ENCODE assay signal across 20 cellular contexts in genomic region chr9:136234597-136234996, GRCh38. TPM values are rescaled to one million over a fixed set of nuclear protein-coding genes. Genes with fewer than 3 reads are reported as not detected.
A peak's percentile ranks its signal among the peaks of the same experiment; 100 is the strongest.
DNase-seq lines count a peak whose midpoint lies in the region; ATAC-seq and TF ChIP-seq lines count a peak whose summit lies in the region.
"Had no signal": no experiment of that assay in that cellular context is flagged by ENCODE, and none has a peak within 500 bp of the region (broad histone marks: within the 10 kb centered on the region; RNA-seq: fewer than 3 reads in every experiment).

No MANE protein-coding gene starts in this region.

- H3K27ac Mint-ChIP-seq in activated CD8-positive, alpha-beta T cell treated with anti-CD3 and anti-CD28 coated beads, Interleukin-2, amount 10 ng/mL, durations not matched to agents 7 days and 5 days, result peak overlapping the region; percentile 43
- no peak overlapping the region for H3K27ac Mint-ChIP-seq in activated CD8-positive, alpha-beta T cell treated with anti-CD3 and anti-CD28 coated beads for 36 hours
- H3K27ac Mint-ChIP-seq in IgD-negative memory B cell (peak overlapping the region in 2 of 3 donors; percentile 51 to 80), naive B cell (peak overlapping the region in 4 of 6 donors; percentile 58 to 90 (median 87))
- H3K27ac Mint-ChIP-seq: CD8-positive, alpha-beta T cell; HFFc6 had no signal

- intact Hi-C loops in activated CD8-positive, alpha-beta T cell treated with anti-CD3 and anti-CD28 coated beads for 36 hours (cut with micrococcal nuclease), result no loop called here
- intact Hi-C loops in adrenal gland (cut with DNase I), result no loop called here

- POLR2A ChIA-PET in activated CD8-positive, alpha-beta T cell treated with anti-CD3 and anti-CD28 coated beads, Interleukin-2, amount 10 ng/mL, durations not matched to agents 7 days and 5 days (lab: Charles Lee), result no interaction called here
- POLR2A ChIA-PET in activated CD8-positive, alpha-beta T cell treated with anti-CD3 and anti-CD28 coated beads for 36 hours (lab: Charles Lee), result interaction anchor here (0.8 kb wide), 1 partner anchor 117 kb away, joined by 3 read pairs; no protein-coding TSS in a partner anchor

- peaks cover 97% of the 10 kb centered on the region for H4K20me1 ChIP-seq in BLaER1

- no peak for DNase-seq in activated CD8-positive, alpha-beta T cell treated with anti-CD3 and anti-CD28 coated beads, Interleukin-2, amount 10 ng/mL, durations not matched to agents 7 days and 5 days
- no peak for DNase-seq in activated CD8-positive, alpha-beta T cell treated with anti-CD3 and anti-CD28 coated beads for 36 hours
- no peak for DNase-seq in naive B cell
- DNase-seq in foreskin melanocyte, result no peak
- DNase-seq in adrenal gland, result no peak
- DNase-seq: CD8-positive, alpha-beta T cell; DND-41; GDM1; HFFc6; Karpas-422; NCI-H1105 treated with DMSO at 0.1 percent for 48 hours; NCI-H187; NCI-H446; NCI-H748 treated with DMSO at 0.1 percent for 48 hours; SHP77 had no signal

- H3K9ac ChIP-seq in BLaER1, result no peak overlapping the region

- H3K27me3 Mint-ChIP-seq in activated CD8-positive, alpha-beta T cell treated with anti-CD3 and anti-CD28 coated beads, Interleukin-2, amount 10 ng/mL, durations not matched to agents 7 days and 5 days (ENCODE audit: low read depth), result no peaks in the 10 kb centered on the region
- H3K27me3 Mint-ChIP-seq in activated CD8-positive, alpha-beta T cell treated with anti-CD3 and anti-CD28 coated beads for 36 hours, result no peaks in the 10 kb centered on the region
- H3K27me3 Mint-ChIP-seq in IgD-negative memory B cell, result peaks cover 3% of the 10 kb centered on the region
- H3K27me3 Mint-ChIP-seq in naive B cell, result no peaks in the 10 kb centered on the region

- no peaks in the 10 kb centered on the region for H3K27me3 ChIP-seq in BLaER1
- H3K27me3 ChIP-seq in adrenal gland, result no peaks in the 10 kb centered on the region

- H3K4me1 ChIP-seq in BLaER1 (peaks cover 100% of the 10 kb centered on the region), adrenal gland (replicated peaks in 1 of 2) (peaks cover 0 to 6% of the 10 kb centered on the region in 2 donors)

- TF ChIP-seq CTCF in activated CD8-positive, alpha-beta T cell treated with anti-CD3 and anti-CD28 coated beads for 36 hours (IDR thresholded peaks at IDR 0.05), result no peak
- TF ChIP-seq CTCF in adrenal gland (IDR thresholded peaks at IDR 0.05), result no peak

- no peak for TF ChIP-seq POLR2A in adrenal gland (IDR thresholded peaks at IDR 0.05)

- peak overlapping the region; percentile 94 for H3K4me2 ChIP-seq in BLaER1

- no peak overlapping the region for H3K4me3 ChIP-seq in BLaER1
- H3K4me3 ChIP-seq in adrenal gland, result no peak overlapping the region

- no peak overlapping the region for H3K27ac ChIP-seq in BLaER1
- H3K27ac ChIP-seq in adrenal gland, result no peak overlapping the region

- H3K9me3 ChIP-seq in BLaER1 (no peaks in the 10 kb centered on the region), adrenal gland (replicated peaks in 1 of 3) (no peaks in the 10 kb centered on the region)

- peaks cover 51% of the 10 kb centered on the region for H3K36me3 ChIP-seq in BLaER1
- peaks cover 0 to 6% of the 10 kb centered on the region in 2 donors for H3K36me3 ChIP-seq in adrenal gland (replicated peaks in 1 of 2)

- no peak overlapping the region for H3K4me3 Mint-ChIP-seq in activated CD8-positive, alpha-beta T cell treated with anti-CD3 and anti-CD28 coated beads, Interleukin-2, amount 10 ng/mL, durations not matched to agents 7 days and 5 days
- H3K4me3 Mint-ChIP-seq in activated CD8-positive, alpha-beta T cell treated with anti-CD3 and anti-CD28 coated beads for 36 hours, result no peak overlapping the region
- H3K4me3 Mint-ChIP-seq in IgD-negative memory B cell (peak overlapping the region in 2 of 4 donors; percentile 53 to 63), naive B cell (no peak overlapping the region)
- H3K4me3 Mint-ChIP-seq: CD8-positive, alpha-beta T cell; HFFc6 had no signal

- no peak for ATAC-seq in activated CD8-positive, alpha-beta T cell treated with anti-CD3 and anti-CD28 coated beads, Interleukin-2, amount 10 ng/mL, durations not matched to agents 7 days and 5 days
- ATAC-seq in activated CD8-positive, alpha-beta T cell treated with anti-CD3 and anti-CD28 coated beads for 36 hours, result no peak
- ATAC-seq in naive B cell (ENCODE audit: low read depth in 2 of 2) (no peak), GM19324 (IDR thresholded peaks at IDR 0.05; ENCODE audit: low FRiP score, unreplicated experiment) (no peak)
- ATAC-seq: CD8-positive, alpha-beta T cell; Panc1 had no signal

- no peaks in the 10 kb centered on the region for H3K9me3 Mint-ChIP-seq in activated CD8-positive, alpha-beta T cell treated with anti-CD3 and anti-CD28 coated beads, Interleukin-2, amount 10 ng/mL, durations not matched to agents 7 days and 5 days (ENCODE audit: insufficient read depth)
- H3K9me3 Mint-ChIP-seq in activated CD8-positive, alpha-beta T cell treated with anti-CD3 and anti-CD28 coated beads for 36 hours, result no peaks in the 10 kb centered on the region
- no peaks in the 10 kb centered on the region for H3K9me3 Mint-ChIP-seq in IgD-negative memory B cell
- no peaks in the 10 kb centered on the region for H3K9me3 Mint-ChIP-seq in naive B cell
- H3K9me3 Mint-ChIP-seq: CD8-positive, alpha-beta T cell; HFFc6 had no signal

- CTCF ChIA-PET in activated CD8-positive, alpha-beta T cell treated with anti-CD3 and anti-CD28 coated beads, Interleukin-2, amount 10 ng/mL, durations not matched to agents 7 days and 5 days (lab: Charles Lee), result interaction anchor here (1.8 kb wide), 1 partner anchor 9 kb away, joined by 7 read pairs; no protein-coding TSS in a partner anchor
- CTCF ChIA-PET in activated CD8-positive, alpha-beta T cell treated with anti-CD3 and anti-CD28 coated beads for 36 hours (lab: Charles Lee), result no interaction called here

- H3K36me3 Mint-ChIP-seq in activated CD8-positive, alpha-beta T cell treated with anti-CD3 and anti-CD28 coated beads, Interleukin-2, amount 10 ng/mL, durations not matched to agents 7 days and 5 days (ENCODE audit: low read depth), result peaks cover 7% of the 10 kb centered on the region
- H3K36me3 Mint-ChIP-seq in activated CD8-positive, alpha-beta T cell treated with anti-CD3 and anti-CD28 coated beads for 36 hours (ENCODE audit: low read depth), result peaks cover 18% of the 10 kb centered on the region
- H3K36me3 Mint-ChIP-seq in IgD-negative memory B cell (peaks cover 10% of the 10 kb centered on the region), naive B cell (peaks cover 5 to 24% of the 10 kb centered on the region in 2 donors)

- WGBS in adrenal gland, 4 donors, result 94 to 96% (median 94%) methylated on average over 16 to 21 of the region's 21 CpGs

- H3K4me1 Mint-ChIP-seq in activated CD8-positive, alpha-beta T cell treated with anti-CD3 and anti-CD28 coated beads, Interleukin-2, amount 10 ng/mL, durations not matched to agents 7 days and 5 days (ENCODE audit: low read depth), result peaks cover 48% of the 10 kb centered on the region
- H3K4me1 Mint-ChIP-seq in activated CD8-positive, alpha-beta T cell treated with anti-CD3 and anti-CD28 coated beads for 36 hours (ENCODE audit: low read depth), result peaks cover 36% of the 10 kb centered on the region
- peaks cover 28 to 42% (median 35%) of the 10 kb centered on the region in 3 donors for H3K4me1 Mint-ChIP-seq in IgD-negative memory B cell
- H3K4me1 Mint-ChIP-seq in naive B cell, result peaks cover 60 to 84% (median 81%) of the 10 kb centered on the region in 3 donors

RNA-seq across cellular contexts. Expression of gene QSOX2, which starts 11.0 kb away (rescaled TPM):
- 10 to 100 TPM; 11.4 to 12.6 TPM for total RNA-seq in activated CD8-positive, alpha-beta T cell treated with anti-CD3 and anti-CD28 coated beads, Interleukin-2, amount 10 ng/mL, durations not matched to agents 7 days and 5 days
- 10 to 100 TPM; 21.0 to 21.5 TPM for total RNA-seq in activated CD8-positive, alpha-beta T cell treated with anti-CD3 and anti-CD28 coated beads for 36 hours
- 2.1 TPM for polyA plus RNA-seq in IgD-negative memory B cell
- 1 to 10 TPM; 2.8 to 4.6 (median 3.7) TPM for polyA plus RNA-seq in naive B cell (ENCODE audit: low read depth in 6 of 6)
- total RNA-seq in adrenal gland, result 10 to 100 TPM in 4 of 8 donors, 1 to 10 TPM in 4; 6.4 to 14.3 (median 10.6) TPM
- polyA plus RNA-seq in adrenal gland, result 10 to 100 TPM in 1 of 3 donors, 1 to 10 TPM in 2; 7.1 to 11.4 (median 7.6) TPM

RNA-seq across cellular contexts. Expression of gene LHX3, which starts 29.7 kb away (rescaled TPM):
- total RNA-seq in activated CD8-positive, alpha-beta T cell treated with anti-CD3 and anti-CD28 coated beads, Interleukin-2, amount 10 ng/mL, durations not matched to agents 7 days and 5 days, result under 1 TPM in 1 of 2 experiments, not detected in 1; 0.16 TPM
- total RNA-seq in activated CD8-positive, alpha-beta T cell treated with anti-CD3 and anti-CD28 coated beads for 36 hours, result not detected
- polyA plus RNA-seq in IgD-negative memory B cell (not detected), naive B cell (ENCODE audit: low read depth in 6 of 6) (not detected), adrenal gland (not detected)
- not detected for total RNA-seq in adrenal gland
- total RNA-seq: H1, HFFc6 had no signal
